Comparison of ENCODE assay signal across 9 cellular contexts in the genomic region with DNA sequence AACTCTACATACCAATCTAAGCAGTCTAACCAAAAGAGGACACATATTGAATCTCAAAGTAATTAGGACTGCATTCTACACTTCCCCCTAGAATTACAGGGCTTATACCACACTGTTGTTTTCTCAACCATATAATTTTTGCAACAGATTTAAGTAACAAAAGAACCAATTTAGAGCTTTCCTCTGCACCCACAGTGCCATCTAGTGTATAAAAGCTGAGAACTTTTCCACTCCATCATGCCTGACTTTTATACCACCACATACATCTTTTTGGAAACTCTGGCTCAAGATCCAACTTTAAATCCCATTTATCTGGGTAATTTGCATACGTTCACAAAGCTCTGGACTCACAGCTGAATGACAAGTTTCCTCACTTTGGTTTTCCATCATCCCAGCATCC.
DNase-seq lines count a peak whose midpoint lies in the region; ATAC-seq and TF ChIP-seq lines count a peak whose summit lies in the region.
"Had no signal": no experiment of that assay in that cellular context is flagged by ENCODE, and none has a peak within 500 bp of the region (broad histone marks: within the 10 kb centered on the region; RNA-seq: fewer than 3 reads in every experiment).

No MANE protein-coding gene starts in this region.

- H3K36me3 ChIP-seq in DND-41 (ENCODE audit: insufficient read depth, low read length): no peaks in the 10 kb centered on the region
- H3K36me3 ChIP-seq in KMS-11 (ENCODE audit: insufficient read depth): no peaks in the 10 kb centered on the region
- H3K36me3 ChIP-seq in lower lobe of right lung: no peaks in the 10 kb centered on the region

- H3K79me2 ChIP-seq in DND-41 (ENCODE audit: insufficient read depth, low read length) (no peaks in the 10 kb centered on the region), KMS-11 (ENCODE audit: insufficient read depth, low read depth) (no peaks in the 10 kb centered on the region)

- POLR2A ChIA-PET in activated CD4-positive, alpha-beta T cell treated with anti-CD3 and anti-CD28 coated beads for 36 hours (lab: Charles Lee): no interaction called here

- H3K4me1 Mint-ChIP-seq in activated CD4-positive, alpha-beta T cell treated with anti-CD3 and anti-CD28 coated beads for 36 hours: peaks cover 12% of the 10 kb centered on the region

- no peaks in the 10 kb centered on the region for H3K9me3 Mint-ChIP-seq in activated CD4-positive, alpha-beta T cell treated with anti-CD3 and anti-CD28 coated beads for 36 hours (ENCODE audit: low read depth)

- H3K27me3 ChIP-seq in DND-41 (ENCODE audit: insufficient read depth, low read length, poor library complexity): no peaks in the 10 kb centered on the region
- no peaks in the 10 kb centered on the region for H3K27me3 ChIP-seq in KMS-11 (ENCODE audit: insufficient read depth, low read depth)
- H3K27me3 ChIP-seq in lower lobe of right lung (ENCODE audit: low read depth): no peaks in the 10 kb centered on the region

- no peak overlapping the region for H3K27ac Mint-ChIP-seq in activated CD4-positive, alpha-beta T cell treated with anti-CD3 and anti-CD28 coated beads for 36 hours

- H3K9ac ChIP-seq in DND-41 (ENCODE audit: low read depth, low read length): no peak overlapping the region
- H3K9ac ChIP-seq in KMS-11: no peak overlapping the region

- no peak for ATAC-seq in DND-41 (ENCODE audit: insufficient read depth, low read depth)
- no peak for ATAC-seq in lower lobe of right lung
- no peak for ATAC-seq in HG03039 (IDR thresholded peaks at IDR 0.05; ENCODE audit: unreplicated experiment)
- ATAC-seq in GM21515 (IDR thresholded peaks at IDR 0.05; ENCODE audit: unreplicated experiment): no peak
- no peak for ATAC-seq in activated CD4-positive, alpha-beta T cell treated with anti-CD3 and anti-CD28 coated beads for 36 hours

- in situ Hi-C loops in astrocyte of the spinal cord (cut with HindIII; ENCODE audit: low sequenced_read_pairs): no loop called here

- H3K9me3 ChIP-seq in DND-41 (ENCODE audit: insufficient read depth, low read length, severe bottlenecking): no peaks in the 10 kb centered on the region
- no peaks in the 10 kb centered on the region for H3K9me3 ChIP-seq in lower lobe of right lung

- H3K4me3 Mint-ChIP-seq in activated CD4-positive, alpha-beta T cell treated with anti-CD3 and anti-CD28 coated beads for 36 hours: no peak overlapping the region

- H4K20me1 ChIP-seq in DND-41 (ENCODE audit: insufficient read depth, low read length) (no peaks in the 10 kb centered on the region), KMS-11 (ENCODE audit: insufficient read depth) (no peaks in the 10 kb centered on the region)

- H3K4me2 ChIP-seq in DND-41 (ENCODE audit: insufficient read depth, low read length) (no peak overlapping the region), KMS-11 (no peak overlapping the region)

- H2AFZ ChIP-seq in DND-41 (ENCODE audit: low read depth, low read length) (no peak overlapping the region), KMS-11 (ENCODE audit: low read depth) (no peak overlapping the region)

- H3K27ac ChIP-seq in DND-41 (ENCODE audit: low read length) (no peak overlapping the region), KMS-11 (no peak overlapping the region), lower lobe of right lung (no peak overlapping the region)
- H3K27ac ChIP-seq: SK-N-MC had no signal

- CTCF ChIA-PET in activated CD4-positive, alpha-beta T cell treated with anti-CD3 and anti-CD28 coated beads for 36 hours (lab: Charles Lee): interaction anchor here (1.2 to 4.5 kb wide), 7 partner anchors 9 to 408 kb away, joined by 4 to 21 read pairs (median 6); no protein-coding TSS in a partner anchor

- DNase-seq in DND-41: no peak
- DNase-seq in astrocyte of the spinal cord (ENCODE audit: low read depth, low spot score): peak; percentile 42
- no peak for DNase-seq in lower lobe of right lung
- DNase-seq in DMS79 (lab: John Stamatoyannopoulos, UW): no peak
- DNase-seq in activated CD4-positive, alpha-beta T cell treated with anti-CD3 and anti-CD28 coated beads for 36 hours: no peak

- TF ChIP-seq CTCF in DND-41 (IDR thresholded peaks at IDR 0.05; ENCODE audit: borderline replicate concordance, extremely low read depth, low read length, poor library complexity, severe bottlenecking) (peak; percentile 55), KMS-11 (conservative IDR thresholded peaks at IDR 0.05; ENCODE audit: low read depth, low read length) (peak; percentile 41), astrocyte of the spinal cord (IDR thresholded peaks at IDR 0.05; ENCODE audit: low read depth, low read length) (peak; percentile 50), lower lobe of right lung (IDR thresholded peaks at IDR 0.05) (peak; percentile 31)

- no peaks in the 10 kb centered on the region for H3K36me3 Mint-ChIP-seq in activated CD4-positive, alpha-beta T cell treated with anti-CD3 and anti-CD28 coated beads for 36 hours (ENCODE audit: low read depth)

- no peak overlapping the region for H3K4me3 ChIP-seq in DND-41 (ENCODE audit: low read depth in 1 of 2, low read length in 2 of 2)
- H3K4me3 ChIP-seq in KMS-11 (IDR thresholded peaks at IDR 0.05; ENCODE audit: insufficient read depth, low read depth, low read length): no peak overlapping the region
- H3K4me3 ChIP-seq in astrocyte of the spinal cord (ENCODE audit: low read depth, low read length): no peak overlapping the region
- H3K4me3 ChIP-seq in lower lobe of right lung: no peak overlapping the region
- H3K4me3 ChIP-seq: SK-N-MC had no signal

- H3K4me1 ChIP-seq in DND-41 (ENCODE audit: insufficient read depth, low read length) (no peaks in the 10 kb centered on the region), KMS-11 (ENCODE audit: low read depth, poor library complexity, severe bottlenecking) (no peaks in the 10 kb centered on the region), lower lobe of right lung (no peaks in the 10 kb centered on the region)

- no peaks in the 10 kb centered on the region for H3K27me3 Mint-ChIP-seq in activated CD4-positive, alpha-beta T cell treated with anti-CD3 and anti-CD28 coated beads for 36 hours

- intact Hi-C loops in lower lobe of right lung (cut with DNase I): no loop called here
- intact Hi-C loops in activated CD4-positive, alpha-beta T cell treated with anti-CD3 and anti-CD28 coated beads for 36 hours (cut with DNase I, micrococcal nuclease): loop anchor here (1.0 to 10.0 kb wide), 5 partner anchors 272 to 407 kb away; partner anchors contain the start of genes FUNDC1 (in 1 of the 2) and NDP (in 1 of the 2)
